In genomic region chr12:50928392-50928791, GRCh38 we compare ENCODE assay signal across 12 cellular contexts. TPM values are rescaled to one million over a fixed set of nuclear protein-coding genes. Genes with fewer than 3 reads are reported as not detected.
DNase-seq lines count a peak whose midpoint lies in the region; ATAC-seq and TF ChIP-seq lines count a peak whose summit lies in the region.
"Had no signal": no experiment of that assay in that cellular context is flagged by ENCODE, and none has a peak within 500 bp of the region (broad histone marks: within the 10 kb centered on the region; RNA-seq: fewer than 3 reads in every experiment).

No MANE protein-coding gene starts in this region.

- peak overlapping the region; percentile 68 for H2BK120ac ChIP-seq in IMR-90 (ENCODE audit: low read depth, low read length)

- peak overlapping the region; percentile 40; the same call in 1 of the 2 replicates for H2AK5ac ChIP-seq in IMR-90 (ENCODE audit: low read depth, low read length)

- H3K79me1 ChIP-seq in IMR-90 (ENCODE audit: low read depth in 1 of 2, low read length in 2 of 2) = 0 out of 4 replicates have a peak, but pooled peaks cover 0 to 5% of the 10 kb centered on the region in 2 experiments

- no peak overlapping the region for H2BK5ac ChIP-seq in IMR-90 (ENCODE audit: low read depth, low read length, poor library complexity, severe bottlenecking)

- H4K5ac ChIP-seq in IMR-90 (ENCODE audit: low read depth, low read length) = peak overlapping the region; percentile 82; the same call in 1 of the 2 replicates

- H4K91ac ChIP-seq in IMR-90 (ENCODE audit: insufficient read depth, low read depth, low read length) = peak overlapping the region; percentile 61

- dilution Hi-C loops in IMR-90 (cut with HindIII; ENCODE audit: low sequenced_read_pairs, unreplicated experiment) (no loop called here), mammary epithelial cell (cut with HindIII; ENCODE audit: low sequenced_read_pairs) (no loop called here)

- DNase-seq in IMR-90 = no peak
- peak; percentile 40 for DNase-seq in mammary epithelial cell
- no peak for DNase-seq in thoracic aorta (ENCODE audit: low spot score)
- DNase-seq in central memory CD4-positive, alpha-beta T cell = no peak
- no peak for DNase-seq in adrenal gland
- DNase-seq: activated naive CD4-positive, alpha-beta T cell treated with Interleukin-2 at 50 U/mL for 16 hours; NCI-H446; retina; T-helper 9 cell had no signal

- no peak overlapping the region for H3K23ac ChIP-seq in IMR-90 (ENCODE audit: low read depth, low read length)

- peak overlapping the region; percentile 46; the same call in 1 of the 2 replicates for H3K18ac ChIP-seq in IMR-90 (ENCODE audit: low read depth, low read length)

- H3K27ac ChIP-seq in IMR-90 (ENCODE audit: insufficient read depth, low read length) = no peak overlapping the region
- no peak overlapping the region for H3K27ac ChIP-seq in mammary epithelial cell (ENCODE audit: insufficient read depth, low read depth, low read length)
- H3K27ac ChIP-seq in mesodermal cell (ENCODE audit: low read depth, low read length, severe bottlenecking) = no peak overlapping the region
- peak overlapping the region; percentile 5 to 89 for H3K27ac ChIP-seq in thoracic aorta
- peak overlapping the region in 1 of 5 donors; percentile 88 for H3K27ac ChIP-seq in adrenal gland

- H3K27me3 ChIP-seq in IMR-90 (ENCODE audit: control insufficient read depth, insufficient read depth, low read length) = no peaks in the 10 kb centered on the region
- no peaks in the 10 kb centered on the region for H3K27me3 ChIP-seq in mammary epithelial cell (ENCODE audit: insufficient read depth, low read length)
- no peaks in the 10 kb centered on the region for H3K27me3 ChIP-seq in thoracic aorta (replicated peaks; ENCODE audit: insufficient read depth)
- no peaks in the 10 kb centered on the region for H3K27me3 ChIP-seq in adrenal gland

- BruUV-seq in IMR-90 (replicated peaks; lab: Mats Ljungman, UMichigan) (no TSS peak), mammary epithelial cell (replicated peaks; lab: Mats Ljungman, UMichigan) (no TSS peak)

- TF ChIP-seq RAD21 in IMR-90 (IDR thresholded peaks at IDR 0.05; ENCODE audit: low read length) = no peak

- TF ChIP-seq POLR2A in IMR-90 (IDR thresholded peaks at IDR 0.05; ENCODE audit: low read depth, low read length) = no peak
- TF ChIP-seq POLR2A in adrenal gland (IDR thresholded peaks at IDR 0.05) = no peak

- peak overlapping the region; percentile 53 for H3K4ac ChIP-seq in IMR-90 (ENCODE audit: low read depth, low read length)

- peak overlapping the region; percentile 57; a peak in 3 of 4 replicates for H4K8ac ChIP-seq in IMR-90 (ENCODE audit: low read depth in 2 of 2, low read length in 2 of 2)

- no peak for ATAC-seq in IMR-90 (ENCODE audit: low read depth)
- ATAC-seq in thoracic aorta (ENCODE audit: insufficient number of reproducible peaks, low FRiP score, low read depth) = no peak
- no peak for ATAC-seq in GM18867 (IDR thresholded peaks at IDR 0.05; ENCODE audit: unreplicated experiment)
- no peak for ATAC-seq in GM21381 (IDR thresholded peaks at IDR 0.05; ENCODE audit: unreplicated experiment)

- POLR2A ChIA-PET in IMR-90 (lab: Charles Lee; ENCODE audit: unreplicated experiment) = no interaction called here

- H3K9me3 ChIP-seq in IMR-90 (ENCODE audit: control insufficient read depth, insufficient read depth, low read length) (no peaks in the 10 kb centered on the region), mammary epithelial cell (replicated peaks; ENCODE audit: insufficient read depth, low read length) (no peaks in the 10 kb centered on the region), mesodermal cell (ENCODE audit: control insufficient read depth, low read length) (no peaks in the 10 kb centered on the region), thoracic aorta (no peaks in the 10 kb centered on the region), adrenal gland (replicated peaks in 1 of 3) (no peaks in the 10 kb centered on the region)

- no CpG with 5 or more reads among the region's 3 CpGs for WGBS in IMR-90 (ENCODE audit: extremely low coverage in 2 of 2, insufficient read length in 1 of 2), 2 experiments
- no CpG with 5 or more reads among the region's 3 CpGs for WGBS in mammary epithelial cell (ENCODE audit: low coverage, missing lambda C conversion rate)
- 87 to 93% methylated on average over 3 of the region's 3 CpGs for WGBS in mesodermal cell (ENCODE audit: insufficient coverage in 2 of 2), 2 experiments
- 63 to 69% (median 67%) methylated on average over 3 of the region's 3 CpGs for WGBS in adrenal gland, 4 donors

- H3K9ac ChIP-seq in IMR-90 (ENCODE audit: low read depth, low read length) (no peak overlapping the region), mammary epithelial cell (ENCODE audit: insufficient read depth, low read length) (no peak overlapping the region)

- H2AFZ ChIP-seq in IMR-90 (replicated peaks; ENCODE audit: low read length, poor library complexity) = peak overlapping the region; percentile 53
- H2AFZ ChIP-seq in mammary epithelial cell (ENCODE audit: low read depth, low read length) = peak overlapping the region; percentile 90

- peak overlapping the region; percentile 48; the same call in 1 of the 2 replicates for H3K14ac ChIP-seq in IMR-90 (replicated peaks; ENCODE audit: low read depth, low read length)

- H3K79me2 ChIP-seq in mammary epithelial cell (ENCODE audit: insufficient read depth, low read length) = peaks cover 9% of the 10 kb centered on the region

- TF ChIP-seq CTCF in IMR-90 (conservative IDR thresholded peaks at IDR 0.05; ENCODE audit: low read depth, low read length) (no peak), mammary epithelial cell (conservative IDR thresholded peaks at IDR 0.05 in 1 of 2, IDR thresholded peaks at IDR 0.05 in 1 of 2; ENCODE audit: extremely low read depth in 1 of 2, insufficient read depth in 1 of 2, low read depth in 1 of 2, low read length in 2 of 2) (no peak), thoracic aorta (IDR thresholded peaks at IDR 0.05) (no peak), adrenal gland (IDR thresholded peaks at IDR 0.05) (no peak)

- H3K4me1 ChIP-seq in IMR-90 (ENCODE audit: control insufficient read depth, insufficient read depth, low read length) = peaks cover 12% of the 10 kb centered on the region
- H3K4me1 ChIP-seq in mammary epithelial cell (ENCODE audit: insufficient read depth, low read length) = peaks cover 25% of the 10 kb centered on the region
- peaks cover 22% of the 10 kb centered on the region for H3K4me1 ChIP-seq in mesodermal cell (ENCODE audit: control insufficient read depth, insufficient read depth, low read length, poor library complexity, severe bottlenecking)
- peaks cover 21 to 49% of the 10 kb centered on the region in 2 donors for H3K4me1 ChIP-seq in thoracic aorta (ENCODE audit: control insufficient read depth in 1 of 2, low read depth in 2 of 2)
- peaks cover 27 to 48% of the 10 kb centered on the region in 2 donors for H3K4me1 ChIP-seq in adrenal gland (replicated peaks in 1 of 2)

- intact Hi-C loops in IMR-90 (cut with micrococcal nuclease) (no loop called here), mammary epithelial cell (cut with micrococcal nuclease) (no loop called here), adrenal gland (cut with DNase I) (loop anchor here in 1 of 2 donors (5.0 kb wide), 1 partner anchor 54 kb away; no protein-coding TSS in a partner anchor)

- in situ Hi-C loops in IMR-90 (cut with MboI; ENCODE audit: low sequenced_read_pairs) = no loop called here
- in situ Hi-C loops in mammary epithelial cell (cut with MboI; ENCODE audit: low sequenced_read_pairs in 2 of 2) = no loop called here

- 0 out of 2 replicates have a peak, but pooled peaks cover 4% of the 10 kb centered on the region for H3K9me1 ChIP-seq in IMR-90 (ENCODE audit: insufficient read depth, low read length)

- peak overlapping the region; percentile 66; the same call in 1 of the 2 replicates for H2BK20ac ChIP-seq in IMR-90 (ENCODE audit: low read depth, low read length)

- no peaks in the 10 kb centered on the region for H4K20me1 ChIP-seq in IMR-90 (ENCODE audit: insufficient read depth, low read length)
- no peaks in the 10 kb centered on the region for H4K20me1 ChIP-seq in mammary epithelial cell (ENCODE audit: insufficient read depth, low read length)

- no peak overlapping the region; the same call in 1 of the 2 replicates for H3K4me2 ChIP-seq in IMR-90 (ENCODE audit: low read depth, low read length)
- H3K4me2 ChIP-seq in mammary epithelial cell (ENCODE audit: insufficient read depth, low read depth, low read length) = peak overlapping the region; percentile 83

- no peak overlapping the region for H3K4me3 ChIP-seq in IMR-90 (ENCODE audit: insufficient read depth, low read depth, low read length)
- no peak overlapping the region for H3K4me3 ChIP-seq in mammary epithelial cell (replicated peaks in 1 of 3; ENCODE audit: insufficient read depth in 1 of 3, low read depth in 2 of 3, low read length in 3 of 3)
- peak overlapping the region; percentile 47 for H3K4me3 ChIP-seq in mesodermal cell (ENCODE audit: extremely low read depth, insufficient read depth, low read length, poor library complexity, severe bottlenecking)
- H3K4me3 ChIP-seq in thoracic aorta = peak overlapping the region; percentile 96
- peak overlapping the region in 2 of 4 donors; percentile 70 to 91 for H3K4me3 ChIP-seq in adrenal gland

- H3K36me3 ChIP-seq in IMR-90 (ENCODE audit: control insufficient read depth, insufficient read depth, low read length) = no peaks in the 10 kb centered on the region
- no peaks in the 10 kb centered on the region for H3K36me3 ChIP-seq in mammary epithelial cell (ENCODE audit: insufficient read depth, low read length)
- peaks cover 14% of the 10 kb centered on the region for H3K36me3 ChIP-seq in mesodermal cell (ENCODE audit: control insufficient read depth, insufficient read depth, low read length)
- H3K36me3 ChIP-seq in thoracic aorta = peaks cover 13% of the 10 kb centered on the region
- H3K36me3 ChIP-seq in adrenal gland (replicated peaks in 1 of 2) = peaks cover 0 to 18% of the 10 kb centered on the region in 2 donors

- H3K56ac ChIP-seq in IMR-90 (ENCODE audit: extremely low read depth, insufficient read depth, low read length) = no peak overlapping the region

- CTCF ChIA-PET in IMR-90 (lab: Yijun Ruan, JAX) (no interaction called here), mammary epithelial cell (lab: Charles Lee; ENCODE audit: low non-redundant PET) (no interaction called here)

- H2AK9ac ChIP-seq in IMR-90 (replicated peaks; ENCODE audit: low read depth, low read length, poor library complexity) = no peak overlapping the region

- 0 out of 3 replicates have a peak overlapping the region, but pooled peaks have one; percentile 6 for H2BK15ac ChIP-seq in IMR-90 (ENCODE audit: low read depth, low read length)

TF ChIP-seq in IMR-90, 13 proteins besides CTCF, POLR2A, EP300 and RAD21 (continues in another document):
- no peak for TF ChIP-seq CHD1 (IDR thresholded peaks at IDR 0.05; ENCODE audit: low read depth, low read length)

RNA-seq across cellular contexts. Expression of gene HIGD1C, which starts 24.0 kb away (rescaled TPM):
- total RNA-seq in IMR-90 (2012; rRNA removed) (not detected in 2 replicates), mammary epithelial cell (not detected), thoracic aorta (not detected), adrenal gland (not detected)
- polyA plus RNA-seq in IMR-90 (2012; rRNA removed) (not detected in 2 replicates), mammary epithelial cell (not detected), adrenal gland (not detected)
- polyA plus RNA-seq in IMR-90 (2012; cell fraction: cytosol; rRNA removed) = not detected in 2 replicates
- not detected in 2 replicates for polyA plus RNA-seq in IMR-90 (2012; cell fraction: nucleus; rRNA removed; ENCODE audit: low replicate concordance)
- polyA minus RNA-seq in mammary epithelial cell = not detected
- not detected for polyA plus RNA-seq in mesodermal cell (2013, experiment 1 of 2)
- not detected for polyA plus RNA-seq in mesodermal cell (2013, experiment 2 of 2)

Comparison
In these comparisons a context has a peak if more than half of its experiments do, and no peak if none do; other contexts are left out.
1. H3K27ac ChIP-seq: peak in thoracic aorta (2 of 2); none in IMR-90 (single experiment), mammary epithelial cell (single experiment) and mesodermal cell (single experiment).
2. H3K4me3 ChIP-seq: peak in mesodermal cell (single experiment) and thoracic aorta (single experiment); none in IMR-90 (single experiment) and mammary epithelial cell (0 of 3).